ENCODE assay signal across 20 cellular contexts in genomic region chr9:21871256-21871975, GRCh38.
DNase-seq lines count a peak whose midpoint lies in the region; ATAC-seq and TF ChIP-seq lines count a peak whose summit lies in the region.
"Had no signal": no experiment of that assay in that cellular context is flagged by ENCODE, and none has a peak within 500 bp of the region (broad histone marks: within the 10 kb centered on the region; RNA-seq: fewer than 3 reads in every experiment).

No MANE protein-coding gene starts in this region.

- no peak overlapping the region for H2AFZ ChIP-seq in SK-N-SH (ENCODE audit: low read depth)
- H2AFZ ChIP-seq in PC-3 (ENCODE audit: low read length) = no peak overlapping the region

- ATAC-seq in SK-N-SH treated with all-trans-retinoic acid at 6 μM for 48 hours (no peak), PC-3 (peak; percentile 24; the same call in 1 of the 2 replicates), GM18505 (IDR thresholded peaks at IDR 0.05; ENCODE audit: unreplicated experiment) (no peak)
- ATAC-seq in activated CD4-positive, alpha-beta T cell treated with anti-CD3 and anti-CD28 coated beads for 36 hours = no peak

- no peaks in the 10 kb centered on the region for H4K20me1 ChIP-seq in SK-N-SH (ENCODE audit: insufficient read depth)
- no peaks in the 10 kb centered on the region for H4K20me1 ChIP-seq in PC-3 (ENCODE audit: low read length)

- peak overlapping the region; percentile 13 for H3K27ac Mint-ChIP-seq in endothelial cell (ENCODE audit: unreplicated experiment)
- no peak overlapping the region for H3K27ac Mint-ChIP-seq in activated CD4-positive, alpha-beta T cell treated with anti-CD3 and anti-CD28 coated beads for 36 hours

- CTCF ChIA-PET in SK-N-SH (lab: Yijun Ruan, JAX) (interaction anchor here (2.2 kb wide), 1 partner anchor 58 kb away, joined by 6 read pairs; no protein-coding TSS in a partner anchor), PC-3 (lab: Charles Lee) (no interaction called here)
- CTCF ChIA-PET in activated CD4-positive, alpha-beta T cell treated with anti-CD3 and anti-CD28 coated beads for 36 hours (lab: Charles Lee) = interaction anchor here (0.7 kb wide), 1 partner anchor 62 kb away, joined by 3 read pairs; no protein-coding TSS in a partner anchor

- H3K27me3 ChIP-seq in SK-N-SH (ENCODE audit: insufficient read depth) = no peaks in the 10 kb centered on the region
- H3K27me3 ChIP-seq in PC-3 (ENCODE audit: low read length) = no peaks in the 10 kb centered on the region
- H3K27me3 ChIP-seq: BLaER1 treated with 17β-estradiol and CSF1 and Interleukin-3, amounts not matched to agents 10 nM and 100 nM had no signal

- no peak for TF ChIP-seq EP300 in SK-N-SH (IDR thresholded peaks at IDR 0.05; ENCODE audit: borderline replicate concordance in 1 of 2, low read depth in 1 of 2, low read length in 1 of 2)

- H3K79me2 ChIP-seq in SK-N-SH (ENCODE audit: insufficient read depth) (no peaks in the 10 kb centered on the region), PC-3 (ENCODE audit: low read length) (no peaks in the 10 kb centered on the region)

- TF ChIP-seq RAD21 in SK-N-SH (IDR thresholded peaks at IDR 0.05; ENCODE audit: low read length) = no peak

- DNase-seq in SK-N-SH = no peak
- DNase-seq in PC-3 = peak; percentile 46
- DNase-seq in endothelial cell (ENCODE audit: low spot score) = no peak
- peak; percentile 58 for DNase-seq in kidney tubule cell (ENCODE audit: low spot score)
- no peak for DNase-seq in NCI-H345 treated with DMSO at 0.1 percent for 48 hours (lab: John Stamatoyannopoulos, UW; ENCODE audit: unreplicated experiment)
- DNase-seq in activated CD4-positive, alpha-beta T cell treated with anti-CD3 and anti-CD28 coated beads for 36 hours = no peak
- DNase-seq: CD4-positive, alpha-beta memory T cell; DMS53; GF-D8; KBM-7; NCI-H1105; NCI-H146; NCI-H2029; NCI-H446; NCI-H526; SHP77 had no signal

- H3K4me3 ChIP-seq in SK-N-SH (ENCODE audit: low read depth in 2 of 2, low read length in 1 of 2) (no peak overlapping the region), PC-3 (ENCODE audit: low read length) (no peak overlapping the region)
- H3K4me3 ChIP-seq: BLaER1 treated with 17β-estradiol and CSF1 and Interleukin-3, amounts not matched to agents 10 nM and 100 nM had no signal

- H3K9me3 ChIP-seq in SK-N-SH = no peaks in the 10 kb centered on the region
- H3K9me3 ChIP-seq in PC-3 (ENCODE audit: low read length) = no peaks in the 10 kb centered on the region

- H3K9me2 ChIP-seq in SK-N-SH (no peaks in the 10 kb centered on the region), PC-3 (replicated peaks; ENCODE audit: low read length) (no peaks in the 10 kb centered on the region)

- H3K4me3 Mint-ChIP-seq in endothelial cell (ENCODE audit: unreplicated experiment) = no peak overlapping the region
- H3K4me3 Mint-ChIP-seq in activated CD4-positive, alpha-beta T cell treated with anti-CD3 and anti-CD28 coated beads for 36 hours = no peak overlapping the region
- H3K4me3 Mint-ChIP-seq: CD4-positive, alpha-beta memory T cell had no signal

- H3K27me3 Mint-ChIP-seq in endothelial cell (ENCODE audit: unreplicated experiment) = no peaks in the 10 kb centered on the region
- H3K27me3 Mint-ChIP-seq in activated CD4-positive, alpha-beta T cell treated with anti-CD3 and anti-CD28 coated beads for 36 hours = no peaks in the 10 kb centered on the region
- H3K27me3 Mint-ChIP-seq: CD4-positive, alpha-beta memory T cell had no signal

- H3K9me3 Mint-ChIP-seq in endothelial cell (ENCODE audit: unreplicated experiment) = no peaks in the 10 kb centered on the region
- peaks cover 17% of the 10 kb centered on the region for H3K9me3 Mint-ChIP-seq in activated CD4-positive, alpha-beta T cell treated with anti-CD3 and anti-CD28 coated beads for 36 hours (ENCODE audit: low read depth)

- H3F3A ChIP-seq in SK-N-SH (replicated peaks; ENCODE audit: insufficient read depth) = peaks cover 7% of the 10 kb centered on the region
- no peaks in the 10 kb centered on the region for H3F3A ChIP-seq in PC-3 (ENCODE audit: low read length, unreplicated experiment)

- POLR2A ChIA-PET in SK-N-SH (lab: Yijun Ruan, JAX) (no interaction called here), PC-3 (lab: Charles Lee; ENCODE audit: unreplicated experiment) (no interaction called here)
- POLR2A ChIA-PET in activated CD4-positive, alpha-beta T cell treated with anti-CD3 and anti-CD28 coated beads for 36 hours (lab: Charles Lee) = no interaction called here

- WGBS in SK-N-SH (ENCODE audit: low lambda C conversion rate) = 98% methylated on average over 3 of the region's 3 CpGs

- H3K9ac ChIP-seq in SK-N-SH = no peak overlapping the region
- no peak overlapping the region for H3K9ac ChIP-seq in PC-3 (ENCODE audit: low read length)
- H3K9ac ChIP-seq: BLaER1 treated with 17β-estradiol and CSF1 and Interleukin-3, amounts not matched to agents 10 nM and 100 nM had no signal

- no peak for TF ChIP-seq POLR2A in GM18505 (IDR thresholded peaks at IDR 0.05; ENCODE audit: borderline replicate concordance, extremely low read depth, insufficient read depth, insufficient read length)

- no peak overlapping the region for H3K4me2 ChIP-seq in SK-N-SH
- H3K4me2 ChIP-seq in PC-3 (ENCODE audit: low read length) = no peak overlapping the region
- H3K4me2 ChIP-seq: BLaER1 treated with 17β-estradiol and CSF1 and Interleukin-3, amounts not matched to agents 10 nM and 100 nM had no signal

- intact Hi-C loops in PC-3 (cut with micrococcal nuclease) = no loop called here
- intact Hi-C loops in activated CD4-positive, alpha-beta T cell treated with anti-CD3 and anti-CD28 coated beads for 36 hours (cut with DNase I, micrococcal nuclease) = no loop called here

- H3K36me3 Mint-ChIP-seq in endothelial cell (ENCODE audit: low read depth, unreplicated experiment) = peaks cover 9% of the 10 kb centered on the region
- H3K36me3 Mint-ChIP-seq in activated CD4-positive, alpha-beta T cell treated with anti-CD3 and anti-CD28 coated beads for 36 hours (ENCODE audit: low read depth) = peaks cover 54% of the 10 kb centered on the region

- BruUV-seq in PC-3 (replicated peaks; lab: Mats Ljungman, UMichigan) = no TSS peak

- H3K27ac ChIP-seq in SK-N-SH (ENCODE audit: low read depth in 2 of 2, low read length in 1 of 2) (no peak overlapping the region), PC-3 (ENCODE audit: low read length) (peak overlapping the region; percentile 49)
- H3K27ac ChIP-seq: 22Rv1; BLaER1 treated with 17β-estradiol and CSF1 and Interleukin-3, amounts not matched to agents 10 nM and 100 nM had no signal

- TF ChIP-seq CTCF in SK-N-SH (IDR thresholded peaks at IDR 0.05) (no peak), PC-3 (conservative IDR thresholded peaks at IDR 0.05; ENCODE audit: low read depth, low read length) (no peak), endothelial cell (IDR thresholded peaks at IDR 0.05; ENCODE audit: unreplicated experiment) (no peak)

- H3K4me1 ChIP-seq in SK-N-SH (ENCODE audit: control insufficient read depth in 1 of 2, insufficient read depth in 2 of 2, low read depth in 1 of 2, low read length in 1 of 2) (no peaks in the 10 kb centered on the region), PC-3 (ENCODE audit: insufficient read depth, low read length) (peaks cover 18% of the 10 kb centered on the region)
- H3K4me1 ChIP-seq: BLaER1 treated with 17β-estradiol and CSF1 and Interleukin-3, amounts not matched to agents 10 nM and 100 nM had no signal

- H3K4me1 Mint-ChIP-seq in endothelial cell (ENCODE audit: unreplicated experiment) = no peaks in the 10 kb centered on the region
- H3K4me1 Mint-ChIP-seq in activated CD4-positive, alpha-beta T cell treated with anti-CD3 and anti-CD28 coated beads for 36 hours = peaks cover 2% of the 10 kb centered on the region

- H3K36me3 ChIP-seq in SK-N-SH (replicated peaks in 1 of 2; ENCODE audit: control insufficient read depth in 1 of 2, insufficient read depth in 2 of 2, low read length in 1 of 2) (peaks cover 17 to 37% of the 10 kb centered on the region in 2 experiments), PC-3 (ENCODE audit: low read depth, low read length) (peaks cover 3% of the 10 kb centered on the region; the same call in 1 of the 2 replicates)

TF ChIP-seq in SK-N-SH treated with all-trans-retinoic acid at 6 μM for 48 hours, 23 proteins besides CTCF, POLR2A, EP300 and RAD21:
- no peak for TF ChIP-seq SNAI2 (CRISPR knock-in tag; IDR thresholded peaks at IDR 0.05)
- peak; percentile 83; the same call in 1 of the 2 replicates for TF ChIP-seq ZNF70 (CRISPR knock-in tag; IDR thresholded peaks at IDR 0.05)

TF ChIP-seq in SK-N-SH, 30 proteins besides CTCF, POLR2A, EP300 and RAD21:
- TF ChIP-seq MXI1 (IDR thresholded peaks at IDR 0.05; ENCODE audit: low read depth, low read length) (no peak), TEAD4 (IDR thresholded peaks at IDR 0.05; ENCODE audit: borderline replicate concordance, insufficient read depth) (no peak), MAX (IDR thresholded peaks at IDR 0.05; ENCODE audit: low read depth) (no peak), SIN3A (IDR thresholded peaks at IDR 0.05; ENCODE audit: borderline replicate concordance, low read depth, low read length) (no peak), EZH2phosphoT487 (IDR thresholded peaks at IDR 0.05; ENCODE audit: borderline replicate concordance, low read depth) (no peak), GABPA (IDR thresholded peaks at IDR 0.05; ENCODE audit: low read depth) (no peak), TAF1 (IDR thresholded peaks at IDR 0.05; ENCODE audit: borderline replicate concordance, low read depth, low read length) (no peak), FOSL2 (IDR thresholded peaks at IDR 0.05; ENCODE audit: borderline replicate concordance, low read depth) (no peak), NFIC (IDR thresholded peaks at IDR 0.05; ENCODE audit: borderline replicate concordance) (no peak), CHD2 (IDR thresholded peaks at IDR 0.05; ENCODE audit: low read length, partially characterized antibody) (no peak), FOXJ3 (CRISPR knock-in tag; IDR thresholded peaks at IDR 0.05) (no peak), USF1 (IDR thresholded peaks at IDR 0.05; ENCODE audit: borderline replicate concordance, low read depth) (no peak)

Comparison
In these comparisons a context has a peak if more than half of its experiments do, and no peak if none do; other contexts are left out.
1. DNase-seq: peak in PC-3 (single experiment) and kidney tubule cell (single experiment); none in SK-N-SH (single experiment), endothelial cell (single experiment), NCI-H345 treated with DMSO at 0.1 percent for 48 hours (single experiment) and activated CD4-positive, alpha-beta T cell treated with anti-CD3 and anti-CD28 coated beads for 36 hours (single experiment).